ENCODE assay signal across 12 cellular contexts in the genomic region with DNA sequence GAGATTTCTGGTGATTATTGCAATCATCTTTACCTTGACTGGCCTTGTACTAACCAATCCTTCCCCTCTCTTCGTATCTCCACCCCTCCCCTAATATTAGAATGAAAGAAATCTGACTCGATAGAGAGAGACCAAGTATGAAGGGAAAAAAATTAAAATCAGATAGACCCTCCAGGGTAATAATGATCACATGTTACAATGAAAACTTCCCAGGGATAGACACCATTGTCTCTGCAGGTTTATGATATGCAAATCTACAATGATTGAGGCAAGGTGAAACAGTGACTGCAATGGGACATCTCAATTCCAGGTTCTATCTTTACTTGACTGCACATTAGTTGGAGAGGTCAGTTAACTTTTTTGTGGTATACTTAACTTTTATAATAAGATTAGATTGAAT. TPM values are rescaled to one million over a fixed set of nuclear protein-coding genes. Genes with fewer than 3 reads are reported as not detected.
DNase-seq lines count a peak whose midpoint lies in the region; ATAC-seq, FAIRE-seq and TF ChIP-seq lines count a peak whose summit lies in the region.
"Had no signal": no experiment of that assay in that cellular context is flagged by ENCODE, and none has a peak within 500 bp of the region (broad histone marks: within the 10 kb centered on the region; RNA-seq: fewer than 3 reads in every experiment).

No MANE protein-coding gene starts in this region.

- peaks cover 20 to 23% of the 10 kb centered on the region in 2 donors for H3K4me1 ChIP-seq in thoracic aorta (ENCODE audit: control insufficient read depth in 1 of 2, low read depth in 2 of 2)
- H3K4me1 ChIP-seq in pancreas: peaks cover 6 to 17% (median 8%) of the 10 kb centered on the region in 3 donors

- H3K27me3 Mint-ChIP-seq in activated CD8-positive, alpha-beta T cell treated with anti-CD3 and anti-CD28 coated beads for 36 hours: no peaks in the 10 kb centered on the region
- no peaks in the 10 kb centered on the region for H3K27me3 Mint-ChIP-seq in activated CD8-positive, alpha-beta T cell treated with anti-CD3 and anti-CD28 coated beads, Interleukin-2, amount 10 ng/mL, durations not matched to agents 7 days and 5 days (ENCODE audit: low read depth)
- H3K27me3 Mint-ChIP-seq in activated naive CD8-positive, alpha-beta T cell treated with anti-CD3 and anti-CD28 coated beads, Interleukin-2, amount 50 U/mL, for 24 hours: peaks cover 2% of the 10 kb centered on the region
- H3K27me3 Mint-ChIP-seq in memory B cell: no peaks in the 10 kb centered on the region

- TF ChIP-seq CTCF in activated CD8-positive, alpha-beta T cell treated with anti-CD3 and anti-CD28 coated beads for 36 hours (IDR thresholded peaks at IDR 0.05): no peak
- TF ChIP-seq CTCF in thoracic aorta (IDR thresholded peaks at IDR 0.05) (no peak), GM20000 (IDR thresholded peaks at IDR 0.05; ENCODE audit: extremely low read depth, missing control alignments) (no peak), pancreas (IDR thresholded peaks at IDR 0.05) (no peak)

- H3K36me3 ChIP-seq in thoracic aorta (peaks cover 25% of the 10 kb centered on the region), pancreas (peaks cover 0 to 25% (median 19%) of the 10 kb centered on the region in 3 donors)

- no peaks in the 10 kb centered on the region for H3K27me3 ChIP-seq in thoracic aorta (replicated peaks; ENCODE audit: insufficient read depth)
- H3K27me3 ChIP-seq in pancreas: no peaks in the 10 kb centered on the region

- H3K9me3 Mint-ChIP-seq in activated CD8-positive, alpha-beta T cell treated with anti-CD3 and anti-CD28 coated beads for 36 hours: no peaks in the 10 kb centered on the region
- H3K9me3 Mint-ChIP-seq in activated CD8-positive, alpha-beta T cell treated with anti-CD3 and anti-CD28 coated beads, Interleukin-2, amount 10 ng/mL, durations not matched to agents 7 days and 5 days (ENCODE audit: insufficient read depth): no peaks in the 10 kb centered on the region
- H3K9me3 Mint-ChIP-seq in activated naive CD8-positive, alpha-beta T cell treated with anti-CD3 and anti-CD28 coated beads, Interleukin-2, amount 50 U/mL, for 24 hours: no peaks in the 10 kb centered on the region
- no peaks in the 10 kb centered on the region for H3K9me3 Mint-ChIP-seq in memory B cell

- peaks cover 30% of the 10 kb centered on the region for H3K36me3 Mint-ChIP-seq in activated CD8-positive, alpha-beta T cell treated with anti-CD3 and anti-CD28 coated beads for 36 hours (ENCODE audit: low read depth)
- peaks cover 29% of the 10 kb centered on the region for H3K36me3 Mint-ChIP-seq in activated CD8-positive, alpha-beta T cell treated with anti-CD3 and anti-CD28 coated beads, Interleukin-2, amount 10 ng/mL, durations not matched to agents 7 days and 5 days (ENCODE audit: low read depth)
- H3K36me3 Mint-ChIP-seq in activated naive CD8-positive, alpha-beta T cell treated with anti-CD3 and anti-CD28 coated beads, Interleukin-2, amount 50 U/mL, for 24 hours (ENCODE audit: low read depth): peaks cover 28% of the 10 kb centered on the region
- peaks cover 18% of the 10 kb centered on the region for H3K36me3 Mint-ChIP-seq in memory B cell

- H3K27ac Mint-ChIP-seq in activated CD8-positive, alpha-beta T cell treated with anti-CD3 and anti-CD28 coated beads for 36 hours: peak overlapping the region; percentile 93
- no peak overlapping the region for H3K27ac Mint-ChIP-seq in activated CD8-positive, alpha-beta T cell treated with anti-CD3 and anti-CD28 coated beads, Interleukin-2, amount 10 ng/mL, durations not matched to agents 7 days and 5 days
- H3K27ac Mint-ChIP-seq in activated naive CD8-positive, alpha-beta T cell treated with anti-CD3 and anti-CD28 coated beads, Interleukin-2, amount 50 U/mL, for 24 hours: peak overlapping the region; percentile 97
- H3K27ac Mint-ChIP-seq in memory B cell: peak overlapping the region; percentile 99

- no peak for FAIRE-seq in pancreas (lab: Jason Lieb, UNC)
- FAIRE-seq: endothelial cell of umbilical vein, GM12892 had no signal

- no peak for ATAC-seq in activated CD8-positive, alpha-beta T cell treated with anti-CD3 and anti-CD28 coated beads for 36 hours
- ATAC-seq in activated CD8-positive, alpha-beta T cell treated with anti-CD3 and anti-CD28 coated beads, Interleukin-2, amount 10 ng/mL, durations not matched to agents 7 days and 5 days: no peak
- no peak for ATAC-seq in activated naive CD8-positive, alpha-beta T cell treated with anti-CD3 and anti-CD28 coated beads, Interleukin-2, amount 50 U/mL, for 24 hours
- ATAC-seq in memory B cell (ENCODE audit: low read depth) (no peak), thoracic aorta (ENCODE audit: insufficient number of reproducible peaks, low FRiP score, low read depth) (no peak), pancreas (no peak)
- ATAC-seq: mucosa of descending colon had no signal

- H3K4me1 Mint-ChIP-seq in activated CD8-positive, alpha-beta T cell treated with anti-CD3 and anti-CD28 coated beads for 36 hours (ENCODE audit: low read depth): peaks cover 21% of the 10 kb centered on the region
- H3K4me1 Mint-ChIP-seq in activated CD8-positive, alpha-beta T cell treated with anti-CD3 and anti-CD28 coated beads, Interleukin-2, amount 10 ng/mL, durations not matched to agents 7 days and 5 days (ENCODE audit: low read depth): peaks cover 45% of the 10 kb centered on the region
- peaks cover 43% of the 10 kb centered on the region for H3K4me1 Mint-ChIP-seq in activated naive CD8-positive, alpha-beta T cell treated with anti-CD3 and anti-CD28 coated beads, Interleukin-2, amount 50 U/mL, for 24 hours
- H3K4me1 Mint-ChIP-seq in memory B cell: peaks cover 28% of the 10 kb centered on the region

- H3K27ac ChIP-seq in thoracic aorta (peak overlapping the region; percentile 98 to 99), pancreas (peak overlapping the region in 1 of 4 donors; percentile 99)

- intact Hi-C loops in activated CD8-positive, alpha-beta T cell treated with anti-CD3 and anti-CD28 coated beads for 36 hours (cut with micrococcal nuclease): no loop called here
- intact Hi-C loops in pancreas (cut with DNase I): loop anchor here in 1 of 3 donors (10.0 kb wide), 1 partner anchor 61 kb away; no protein-coding TSS in a partner anchor

- no peak for DNase-seq in activated CD8-positive, alpha-beta T cell treated with anti-CD3 and anti-CD28 coated beads for 36 hours
- no peak for DNase-seq in activated CD8-positive, alpha-beta T cell treated with anti-CD3 and anti-CD28 coated beads, Interleukin-2, amount 10 ng/mL, durations not matched to agents 7 days and 5 days
- no peak for DNase-seq in activated naive CD8-positive, alpha-beta T cell treated with anti-CD3 and anti-CD28 coated beads, Interleukin-2, amount 50 U/mL, for 24 hours
- no peak for DNase-seq in memory B cell (ENCODE audit: low spot score in 2 of 2)
- DNase-seq in thoracic aorta (ENCODE audit: low spot score): no peak
- no peak for DNase-seq in GOT3 (lab: John Stamatoyannopoulos, UW)
- DNase-seq in GM20000 (ENCODE audit: low spot score): no peak
- DNase-seq in pancreas: no peak
- DNase-seq: H7, mucosa of descending colon had no signal

- H3K9me3 ChIP-seq in thoracic aorta (no peaks in the 10 kb centered on the region), pancreas (no peaks in the 10 kb centered on the region)
- H3K9me3 ChIP-seq: mucosa of descending colon had no signal

- CTCF ChIA-PET in activated CD8-positive, alpha-beta T cell treated with anti-CD3 and anti-CD28 coated beads for 36 hours (lab: Charles Lee): interaction anchor here (0.6 to 7.1 kb wide), 25 partner anchors 9 to 264 kb away, joined by 3 to 88 read pairs (median 4); partner anchors contain the start of gene PSMA6
- CTCF ChIA-PET in activated CD8-positive, alpha-beta T cell treated with anti-CD3 and anti-CD28 coated beads, Interleukin-2, amount 10 ng/mL, durations not matched to agents 7 days and 5 days (lab: Charles Lee): interaction anchor here (0.6 to 6.6 kb wide), 26 partner anchors 9 to 363 kb away, joined by 3 to 112 read pairs (median 6); partner anchors contain the start of genes PPP2R3C, PRORP and PSMA6

- 52 to 56% methylated on average over 2 of the region's 2 CpGs for WGBS in pancreas, 2 donors

- peak overlapping the region; percentile 88 for H3K4me3 ChIP-seq in thoracic aorta
- no peak overlapping the region for H3K4me3 ChIP-seq in pancreas
- H3K4me3 ChIP-seq: mucosa of descending colon had no signal

- H3K4me3 Mint-ChIP-seq in activated CD8-positive, alpha-beta T cell treated with anti-CD3 and anti-CD28 coated beads for 36 hours: peak overlapping the region; percentile 94
- H3K4me3 Mint-ChIP-seq in activated CD8-positive, alpha-beta T cell treated with anti-CD3 and anti-CD28 coated beads, Interleukin-2, amount 10 ng/mL, durations not matched to agents 7 days and 5 days: no peak overlapping the region
- H3K4me3 Mint-ChIP-seq in activated naive CD8-positive, alpha-beta T cell treated with anti-CD3 and anti-CD28 coated beads, Interleukin-2, amount 50 U/mL, for 24 hours: peak overlapping the region; percentile 93
- peak overlapping the region; percentile 94 for H3K4me3 Mint-ChIP-seq in memory B cell

- POLR2A ChIA-PET in activated CD8-positive, alpha-beta T cell treated with anti-CD3 and anti-CD28 coated beads for 36 hours (lab: Charles Lee): interaction anchor here (0.8 to 8.4 kb wide), 8 partner anchors 11 to 262 kb away, joined by 3 to 222 read pairs (median 4); partner anchors contain the start of gene PSMA6
- POLR2A ChIA-PET in activated CD8-positive, alpha-beta T cell treated with anti-CD3 and anti-CD28 coated beads, Interleukin-2, amount 10 ng/mL, durations not matched to agents 7 days and 5 days (lab: Charles Lee): interaction anchor here (0.6 to 5.9 kb wide), 8 partner anchors 12 to 424 kb away, joined by 3 to 113 read pairs (median 34); partner anchors contain the start of genes PSMA6 and SRP54

RNA-seq across cellular contexts. Expression of gene NFKBIA, which starts 1.5 kb away (rescaled TPM):
- 100 to 1,000 TPM; 218 to 227 TPM for total RNA-seq in activated CD8-positive, alpha-beta T cell treated with anti-CD3 and anti-CD28 coated beads for 36 hours
- 10 to 100 TPM; 56.1 to 56.8 TPM for total RNA-seq in activated CD8-positive, alpha-beta T cell treated with anti-CD3 and anti-CD28 coated beads, Interleukin-2, amount 10 ng/mL, durations not matched to agents 7 days and 5 days
- total RNA-seq in thoracic aorta: 100 to 1,000 TPM; 366 to 378 TPM
- total RNA-seq in pancreas: 100 to 1,000 TPM in 1 of 6 donors, 10 to 100 TPM in 5; 48.2 to 124 (median 60.1) TPM
- 100 to 1,000 TPM in 1 of 2 donors, 10 to 100 TPM in 1; 96.9 to 101 TPM for polyA plus RNA-seq in pancreas
